Comparison of ENCODE assay signal across 25 cellular contexts in genomic region chr4:155411546-155411945, GRCh38.
"Had no signal": no experiment of that assay in that cellular context is flagged by ENCODE, and none has a peak within 500 bp of the region (broad histone marks: within the 10 kb centered on the region; RNA-seq: fewer than 3 reads in every experiment).

No MANE protein-coding gene starts in this region.

- H3K36me3 ChIP-seq: colonic mucosa, esophagus squamous epithelium, gastrocnemius medialis, heart right ventricle, left lung, lower lobe of right lung had no signal

- H3K27ac ChIP-seq: colonic mucosa, epithelial cell of prostate, esophagus squamous epithelium, gastrocnemius medialis, heart right ventricle, left lung, lower lobe of right lung had no signal

- H3K9me3 ChIP-seq: colonic mucosa, esophagus squamous epithelium, gastrocnemius medialis, left lung, lower lobe of right lung, mucosa of descending colon had no signal

- H3K27me3 ChIP-seq: colonic mucosa, esophagus squamous epithelium, gastrocnemius medialis, left lung had no signal

- H3K4me3 ChIP-seq: colonic mucosa, esophagus squamous epithelium, gastrocnemius medialis, heart right ventricle, left lung, lower lobe of right lung, mucosa of descending colon had no signal

- ATAC-seq: effector memory CD8-positive, alpha-beta T cell; esophagus mucosa; gastrocnemius medialis; heart right ventricle; left colon; left lung; left ventricle myocardium superior; lower lobe of right lung; mucosa of descending colon had no signal

- DNase-seq: colonic mucosa; cortex of kidney; effector CD8-positive, alpha-beta T cell; effector memory CD8-positive, alpha-beta T cell; erythroblast; esophagus squamous epithelium; foreskin fibroblast; foreskin melanocyte; gastrocnemius medialis; glutamatergic neuron; head of caudate nucleus; heart right ventricle; hippocampal formation; left colon; left lung; left ventricle myocardium superior; lower lobe of right lung; mesenchymal stem cell; mucosa of descending colon; naive B cell had no signal

- H3K4me1 ChIP-seq: colonic mucosa, esophagus squamous epithelium, gastrocnemius medialis, heart right ventricle, left lung, lower lobe of right lung had no signal

- FAIRE-seq: endothelial cell of umbilical vein, islet of Langerhans, keratinocyte had no signal
